Comparison of ENCODE assay signal across 8 cellular contexts in the genomic region with DNA sequence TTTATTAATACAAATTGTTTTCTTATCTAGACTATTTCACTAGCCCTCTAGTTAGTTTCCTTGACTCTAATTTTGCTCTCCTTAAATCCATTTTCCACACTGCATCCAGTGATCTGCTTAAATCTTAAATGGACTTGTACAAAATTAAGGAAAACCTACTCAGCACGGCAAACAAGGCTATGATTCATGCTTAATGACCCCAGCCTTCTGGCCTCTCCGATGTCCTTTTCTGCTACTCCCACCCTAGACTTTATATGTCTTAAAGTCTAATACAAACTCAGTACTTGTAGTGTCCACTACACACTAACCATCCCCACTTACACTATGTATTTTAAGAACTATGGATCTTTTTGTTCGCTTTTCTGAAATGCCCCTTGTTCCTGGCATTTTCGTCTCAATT. TPM values are rescaled to one million over a fixed set of nuclear protein-coding genes. Genes with fewer than 3 reads are reported as not detected.
DNase-seq lines count a peak whose midpoint lies in the region; ATAC-seq and TF ChIP-seq lines count a peak whose summit lies in the region.

No MANE protein-coding gene starts in this region.

- DNase-seq in CD8-positive, alpha-beta T cell, result no peak
- DNase-seq in LHCN-M2 (ENCODE audit: low read depth), result peak; percentile 34
- no peak for DNase-seq in coronary artery (ENCODE audit: low spot score)
- no peak for DNase-seq in nephron progenitor cell
- DNase-seq in stimulated activated CD4-positive, alpha-beta T cell treated with anti-CD3 and anti-CD28 coated beads, Interleukin-4, amount 100 ng/mL, for 4 hours, result no peak
- no peak for DNase-seq in neuronal stem cell (ENCODE audit: low spot score)

- H3K4me2 ChIP-seq in neuronal stem cell (ENCODE audit: insufficient read depth, low read length, poor library complexity, severe bottlenecking), result no peak overlapping the region

- no peak overlapping the region for H3K9ac ChIP-seq in neuronal stem cell (ENCODE audit: low read depth, low read length, poor library complexity)

- intact Hi-C loops in CD8-positive, alpha-beta T cell (cut with DNase I, micrococcal nuclease), result loop anchor here (2.0 to 10.0 kb wide), 3 partner anchors 43 to 1103 kb away; partner anchors contain the start of gene SETSIP (in 1 of the 2)

- H2BK120ac ChIP-seq in neuronal stem cell (ENCODE audit: low read depth, low read length), result no peak overlapping the region

- CTCF ChIA-PET in CD8-positive, alpha-beta T cell (lab: Charles Lee), result no interaction called here

- no peaks in the 10 kb centered on the region for H3K27me3 ChIP-seq in CD8-positive, alpha-beta T cell (ENCODE audit: insufficient read depth, low read length)
- H3K27me3 ChIP-seq in neuronal stem cell (ENCODE audit: control insufficient read depth in 3 of 3, insufficient read depth in 3 of 3, low read depth in 1 of 3, low read length in 3 of 3), result no peaks in the 10 kb centered on the region

- peaks cover 2% of the 10 kb centered on the region for H3K79me1 ChIP-seq in neuronal stem cell (ENCODE audit: low read depth, low read length)

- H3K4ac ChIP-seq in neuronal stem cell (ENCODE audit: low read length), result no peak overlapping the region

- H2AFZ ChIP-seq in neuronal stem cell (ENCODE audit: low read length), result no peak overlapping the region

- peak overlapping the region; percentile 91 for H3K4me3 Mint-ChIP-seq in CD8-positive, alpha-beta T cell
- peak overlapping the region; percentile 93 for H3K4me3 Mint-ChIP-seq in nephron progenitor cell

- H3K9me3 ChIP-seq in CD8-positive, alpha-beta T cell (ENCODE audit: low read length), result no peaks in the 10 kb centered on the region
- H3K9me3 ChIP-seq in neuronal stem cell (replicated peaks in 1 of 2; ENCODE audit: control insufficient read depth in 2 of 2, insufficient read depth in 1 of 2, low read depth in 1 of 2, low read length in 2 of 2), result peaks cover 0 to 4% of the 10 kb centered on the region in 2 donors

- H3K27ac Mint-ChIP-seq in CD8-positive, alpha-beta T cell, result no peak overlapping the region
- peak overlapping the region; percentile 53 for H3K27ac Mint-ChIP-seq in nephron progenitor cell

- H4K8ac ChIP-seq in neuronal stem cell (ENCODE audit: low read depth, low read length), result no peak overlapping the region

- H3K4me1 Mint-ChIP-seq in CD8-positive, alpha-beta T cell (ENCODE audit: low read depth), result peaks cover 59% of the 10 kb centered on the region
- H3K4me1 Mint-ChIP-seq in nephron progenitor cell, result peaks cover 37% of the 10 kb centered on the region

- POLR2A ChIA-PET in CD8-positive, alpha-beta T cell (lab: Charles Lee), result no interaction called here

- H3K9me3 Mint-ChIP-seq in CD8-positive, alpha-beta T cell, result no peaks in the 10 kb centered on the region
- peaks cover 5% of the 10 kb centered on the region for H3K9me3 Mint-ChIP-seq in nephron progenitor cell

- no peak overlapping the region for H3K18ac ChIP-seq in neuronal stem cell (ENCODE audit: low read length)

- no peak for ATAC-seq in CD8-positive, alpha-beta T cell
- no peak for ATAC-seq in HG02852 (IDR thresholded peaks at IDR 0.05; ENCODE audit: unreplicated experiment)
- no peak for ATAC-seq in HG03432 (IDR thresholded peaks at IDR 0.05; ENCODE audit: unreplicated experiment)

- peaks cover 33% of the 10 kb centered on the region for H3K36me3 Mint-ChIP-seq in CD8-positive, alpha-beta T cell
- peaks cover 28% of the 10 kb centered on the region for H3K36me3 Mint-ChIP-seq in nephron progenitor cell (ENCODE audit: low read depth)

- no peak overlapping the region for H2BK12ac ChIP-seq in neuronal stem cell (ENCODE audit: low read length)

- no peak overlapping the region for H3K27ac ChIP-seq in CD8-positive, alpha-beta T cell (ENCODE audit: low read depth, low read length)
- H3K27ac ChIP-seq in coronary artery (peak overlapping the region in 1 of 2 donors; percentile 11), neuronal stem cell (replicated peaks; ENCODE audit: low read length) (no peak overlapping the region)

- no peak for TF ChIP-seq CTCF in CD8-positive, alpha-beta T cell (IDR thresholded peaks at IDR 0.05)
- TF ChIP-seq CTCF in coronary artery (IDR thresholded peaks at IDR 0.05) (no peak), nephron progenitor cell (IDR thresholded peaks at IDR 0.05) (no peak)

- H4K91ac ChIP-seq in neuronal stem cell (ENCODE audit: low read depth, low read length, poor library complexity), result no peak overlapping the region

- no peaks in the 10 kb centered on the region for H3K36me3 ChIP-seq in CD8-positive, alpha-beta T cell (ENCODE audit: insufficient read depth, low read length)
- H3K36me3 ChIP-seq in neuronal stem cell (replicated peaks in 1 of 2; ENCODE audit: control insufficient read depth in 2 of 2, insufficient read depth in 2 of 2, low read length in 2 of 2), result peaks cover 0 to 25% of the 10 kb centered on the region in 2 donors

- no peak overlapping the region for H2AK5ac ChIP-seq in neuronal stem cell (ENCODE audit: low read depth, low read length)

- H3K27me3 Mint-ChIP-seq in CD8-positive, alpha-beta T cell (ENCODE audit: low read depth), result no peaks in the 10 kb centered on the region
- no peaks in the 10 kb centered on the region for H3K27me3 Mint-ChIP-seq in nephron progenitor cell (ENCODE audit: low read depth, poor library complexity)

- no peak overlapping the region for H3K14ac ChIP-seq in neuronal stem cell (ENCODE audit: low read length)

- peak overlapping the region; percentile 15 for H3K4me3 ChIP-seq in CD8-positive, alpha-beta T cell (ENCODE audit: low read depth, low read length)
- H3K4me3 ChIP-seq in coronary artery (peak overlapping the region; percentile 98), neuronal stem cell (ENCODE audit: low read length in 2 of 2) (no peak overlapping the region)

- no peak overlapping the region for H2BK15ac ChIP-seq in neuronal stem cell (ENCODE audit: low read length)

- no CpG with 5 or more reads among the region's 4 CpGs for WGBS in neuronal stem cell (ENCODE audit: extremely low coverage in 2 of 2, insufficient read length in 2 of 2, insufficient replicate concordance in 1 of 2), 2 donors

- H3K23ac ChIP-seq in neuronal stem cell (ENCODE audit: low read depth, low read length, poor library complexity), result no peak overlapping the region

- H2BK5ac ChIP-seq in neuronal stem cell (ENCODE audit: low read length), result no peak overlapping the region

- peaks cover 38% of the 10 kb centered on the region for H3K4me1 ChIP-seq in CD8-positive, alpha-beta T cell (ENCODE audit: insufficient read depth, low read length)
- peaks cover 1 to 3% of the 10 kb centered on the region in 2 donors for H3K4me1 ChIP-seq in neuronal stem cell (ENCODE audit: control insufficient read depth in 2 of 2, insufficient read depth in 1 of 2, low read depth in 1 of 2, low read length in 2 of 2)

RNA-seq across cellular contexts. Expression of gene TMED5, which starts 2.2 kb away (rescaled TPM):
- total RNA-seq in CD8-positive, alpha-beta T cell, result 10 to 100 TPM; 38.3 to 38.8 TPM
- 56.1 and 68.7 TPM in 2 replicates for total RNA-seq in LHCN-M2 (2014; rRNA removed)
- polyA plus RNA-seq in LHCN-M2 (2012), result 19.6 TPM
- 30.0 TPM for polyA plus RNA-seq in neuronal stem cell (2013, experiment 1 of 2)
- polyA plus RNA-seq in neuronal stem cell (2013, experiment 2 of 2), result 32.0 TPM

RNA-seq across cellular contexts. Expression of gene CCDC18, which starts 2.5 kb away (rescaled TPM):
- 1 to 10 TPM; 6.9 to 8.0 TPM for total RNA-seq in CD8-positive, alpha-beta T cell
- total RNA-seq in LHCN-M2 (2014; rRNA removed), result 31.2 and 40.5 TPM in 2 replicates
- polyA plus RNA-seq in LHCN-M2 (2012), result 4.3 TPM
- 14.0 TPM for polyA plus RNA-seq in neuronal stem cell (2013, experiment 1 of 2)
- 14.5 TPM for polyA plus RNA-seq in neuronal stem cell (2013, experiment 2 of 2)

Comparison
In these comparisons a context has a peak if more than half of its experiments do, and no peak if none do; other contexts are left out.
1. H3K4me3 ChIP-seq: peak in CD8-positive, alpha-beta T cell (single experiment) and coronary artery (single experiment); none in neuronal stem cell (0 of 2).